In genomic region chr14:98819132-98819866, GRCh38 we compare ENCODE assay signal across 17 cellular contexts.
DNase-seq lines count a peak whose midpoint lies in the region; ATAC-seq, FAIRE-seq and TF ChIP-seq lines count a peak whose summit lies in the region.
"Had no signal": no experiment of that assay in that cellular context is flagged by ENCODE, and none has a peak within 500 bp of the region (broad histone marks: within the 10 kb centered on the region; RNA-seq: fewer than 3 reads in every experiment).

No MANE protein-coding gene starts in this region.

- peaks cover 4% of the 10 kb centered on the region; the same call in 1 of the 2 replicates for H3K9me3 Mint-ChIP-seq in WTC11
- H3K9me3 Mint-ChIP-seq: activated T-cell treated with anti-CD3 and anti-CD28 coated beads, Interleukin-2, amount 50 U/mL, for 4 hours; natural killer cell treated with Interleukin-12 subunit alpha and Interleukin-12 subunit beta and Interleukin-15 and Interleukin-18, amount 100 ng/mL, for 72 hours had no signal

- 33% methylated on average over 9 of the region's 9 CpGs for WGBS in A549 (ENCODE audit: missing lambda C conversion rate)
- 35% methylated on average over 7 of the region's 9 CpGs for WGBS in suprapubic skin

- H3K4me2 ChIP-seq in A549 = no peak overlapping the region

- H3K36me3 Mint-ChIP-seq in WTC11 = peaks cover 3% of the 10 kb centered on the region; the same call in 1 of the 2 replicates
- H3K36me3 Mint-ChIP-seq: natural killer cell treated with Interleukin-12 subunit alpha and Interleukin-12 subunit beta and Interleukin-15 and Interleukin-18, amount 100 ng/mL, for 72 hours had no signal

- in situ Hi-C loops in gastrocnemius medialis (cut with MboI; ENCODE audit: low sequenced_read_pairs in 4 of 4) = no loop called here

- ATAC-seq in A549 = no peak
- ATAC-seq in WTC11 = peak; percentile 86
- no peak for ATAC-seq in gastrocnemius medialis
- ATAC-seq: activated T-cell treated with anti-CD3 and anti-CD28 coated beads, Interleukin-2, amount 50 U/mL, for 4 hours; natural killer cell treated with Interleukin-12 subunit alpha and Interleukin-12 subunit beta and Interleukin-15 and Interleukin-18, amount 100 ng/mL, for 72 hours had no signal

- peaks cover 60% of the 10 kb centered on the region for H3K4me1 Mint-ChIP-seq in WTC11

- intact Hi-C loops in gastrocnemius medialis (cut with DNase I; ENCODE audit: low total_unique reads) = no loop called here

- no peaks in the 10 kb centered on the region for H3K9me3 ChIP-seq in A549
- no peaks in the 10 kb centered on the region for H3K9me3 ChIP-seq in gastrocnemius medialis
- no peaks in the 10 kb centered on the region for H3K9me3 ChIP-seq in suprapubic skin
- H3K9me3 ChIP-seq: right lobe of liver, SJSA1 had no signal

- CTCF ChIA-PET in A549 (lab: Yijun Ruan, JAX) = no interaction called here
- CTCF ChIA-PET in WTC11 (lab: Charles Lee) = interaction anchor here (1.6 kb wide), 1 partner anchor 216 kb away, joined by 5 read pairs; no protein-coding TSS in a partner anchor

- TF ChIP-seq CTCF in A549 (IDR thresholded peaks at IDR 0.05) = no peak
- no peak for TF ChIP-seq CTCF in WTC11 (IDR thresholded peaks at IDR 0.05)
- TF ChIP-seq CTCF in gastrocnemius medialis (IDR thresholded peaks at IDR 0.05 in 4 of 5, conservative IDR thresholded peaks at IDR 0.05 in 1 of 5) = no peak
- TF ChIP-seq CTCF in suprapubic skin (IDR thresholded peaks at IDR 0.05) = no peak

- H3K27me3 Mint-ChIP-seq in WTC11 (ENCODE audit: low read depth) = no peaks in the 10 kb centered on the region

- H3K4me3 Mint-ChIP-seq in WTC11 = peak overlapping the region; percentile 26; the same call in 1 of the 2 replicates
- H3K4me3 Mint-ChIP-seq: activated T-cell treated with anti-CD3 and anti-CD28 coated beads, Interleukin-2, amount 50 U/mL, for 4 hours; natural killer cell treated with Interleukin-12 subunit alpha and Interleukin-12 subunit beta and Interleukin-15 and Interleukin-18, amount 100 ng/mL, for 72 hours had no signal

- DNase-seq in A549 (ENCODE audit: low read depth in 1 of 2, low spot score in 1 of 2) (no peak), HT-29 (ENCODE audit: low spot score) (peak; percentile 48), WTC11 (ENCODE audit: low spot score) (peak; percentile 87), islet precursor cell (peak; percentile 98), gastrocnemius medialis (no peak), suprapubic skin (ENCODE audit: low spot score in 2 of 2) (no peak), OCI-M1 (lab: John Stamatoyannopoulos, UW) (no peak), AG20443 (ENCODE audit: low spot score) (no peak)
- DNase-seq: ACHN; activated CD4-positive, alpha-beta T cell treated with anti-CD3 and anti-CD28 coated beads, Interleukin-2, amount 50 U/mL, for 1 hour; activated T-cell treated with anti-CD3 and anti-CD28 coated beads, Interleukin-2, amount 50 U/mL, for 4 hours; erythroblast; head of caudate nucleus; MM.1S; right lobe of liver had no signal

- no peaks in the 10 kb centered on the region for H3K4me1 ChIP-seq in A549
- H3K4me1 ChIP-seq in gastrocnemius medialis = no peaks in the 10 kb centered on the region
- peaks cover 16% of the 10 kb centered on the region for H3K4me1 ChIP-seq in suprapubic skin
- H3K4me1 ChIP-seq: right lobe of liver had no signal

- H3K27ac ChIP-seq in A549 = no peak overlapping the region
- no peak overlapping the region for H3K27ac ChIP-seq in gastrocnemius medialis
- no peak overlapping the region for H3K27ac ChIP-seq in suprapubic skin
- H3K27ac ChIP-seq: right lobe of liver, SJSA1 had no signal

- POLR2A ChIA-PET in A549 (lab: Yijun Ruan, JAX) = no interaction called here
- POLR2A ChIA-PET in WTC11 (lab: Charles Lee) = interaction anchor here (0.7 to 1.1 kb wide), 2 partner anchors 14 to 303 kb away, joined by 3 to 5 read pairs; no protein-coding TSS in a partner anchor

- no peak for TF ChIP-seq RAD21 in A549 (conservative IDR thresholded peaks at IDR 0.05 in 1 of 2, IDR thresholded peaks at IDR 0.05 in 1 of 2)

- H3K36me3 ChIP-seq in gastrocnemius medialis (no peaks in the 10 kb centered on the region), suprapubic skin (no peaks in the 10 kb centered on the region)
- H3K36me3 ChIP-seq: right lobe of liver, SJSA1 had no signal

- peak overlapping the region; percentile 98 for H3K27ac Mint-ChIP-seq in WTC11
- H3K27ac Mint-ChIP-seq: natural killer cell treated with Interleukin-12 subunit alpha and Interleukin-12 subunit beta and Interleukin-15 and Interleukin-18, amount 100 ng/mL, for 72 hours had no signal

- H3K27me3 ChIP-seq in gastrocnemius medialis (no peaks in the 10 kb centered on the region), suprapubic skin (no peaks in the 10 kb centered on the region)
- H3K27me3 ChIP-seq: right lobe of liver, SJSA1 had no signal

- FAIRE-seq in A549 (lab: Jason Lieb, UNC) = no peak

- H3K4me3 ChIP-seq in A549 (no peak overlapping the region), gastrocnemius medialis (no peak overlapping the region), suprapubic skin (no peak overlapping the region)
- H3K4me3 ChIP-seq: right lobe of liver, SJSA1 had no signal

- TF ChIP-seq POLR2A in A549 (IDR thresholded peaks at IDR 0.05; ENCODE audit: low read length) (no peak), gastrocnemius medialis (IDR thresholded peaks at IDR 0.05) (no peak), suprapubic skin (IDR thresholded peaks at IDR 0.05) (no peak)

- TF ChIP-seq EP300 in A549 (IDR thresholded peaks at IDR 0.05) (no peak), suprapubic skin (IDR thresholded peaks at IDR 0.05) (no peak)

TF ChIP-seq in A549, 52 proteins besides CTCF, POLR2A, EP300 and RAD21:
- no peak for TF ChIP-seq CHD2 (IDR thresholded peaks at IDR 0.05; ENCODE audit: low read length, partially characterized antibody)
- peak; percentile 22 for TF ChIP-seq ZFP36 (IDR thresholded peaks at IDR 0.05; ENCODE audit: borderline replicate concordance, partially characterized antibody)

TF ChIP-seq in WTC11, 78 proteins besides CTCF, POLR2A, EP300 and RAD21 (continues in another document):
- TF ChIP-seq TEAD4 (CRISPR knock-in tag; IDR thresholded peaks at IDR 0.05) = peak; percentile 89
- no peak for TF ChIP-seq JUN (CRISPR knock-in tag; IDR thresholded peaks at IDR 0.05)
- TF ChIP-seq IRF1 (CRISPR knock-in tag; IDR thresholded peaks at IDR 0.05) = no peak
- TF ChIP-seq, protein P1, sequence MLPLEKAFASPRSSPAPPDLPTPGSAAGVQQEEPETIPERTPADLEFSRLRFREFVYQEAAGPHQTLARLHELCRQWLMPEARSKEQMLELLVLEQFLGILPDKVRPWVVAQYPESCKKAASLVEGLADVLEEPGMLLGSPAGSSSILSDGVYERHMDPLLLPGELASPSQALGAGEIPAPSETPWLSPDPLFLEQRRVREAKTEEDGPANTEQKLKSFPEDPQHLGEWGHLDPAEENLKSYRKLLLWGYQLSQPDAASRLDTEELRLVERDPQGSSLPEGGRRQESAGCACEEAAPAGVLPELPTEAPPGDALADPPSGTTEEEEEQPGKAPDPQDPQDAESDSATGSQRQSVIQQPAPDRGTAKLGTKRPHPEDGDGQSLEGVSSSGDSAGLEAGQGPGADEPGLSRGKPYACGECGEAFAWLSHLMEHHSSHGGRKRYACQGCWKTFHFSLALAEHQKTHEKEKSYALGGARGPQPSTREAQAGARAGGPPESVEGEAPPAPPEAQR (CRISPR knock-in tag; IDR thresholded peaks at IDR 0.05) = no peak
- TF ChIP-seq SP1 (CRISPR knock-in tag; conservative IDR thresholded peaks at IDR 0.05) = peak; percentile 53
- TF ChIP-seq, protein P2, sequence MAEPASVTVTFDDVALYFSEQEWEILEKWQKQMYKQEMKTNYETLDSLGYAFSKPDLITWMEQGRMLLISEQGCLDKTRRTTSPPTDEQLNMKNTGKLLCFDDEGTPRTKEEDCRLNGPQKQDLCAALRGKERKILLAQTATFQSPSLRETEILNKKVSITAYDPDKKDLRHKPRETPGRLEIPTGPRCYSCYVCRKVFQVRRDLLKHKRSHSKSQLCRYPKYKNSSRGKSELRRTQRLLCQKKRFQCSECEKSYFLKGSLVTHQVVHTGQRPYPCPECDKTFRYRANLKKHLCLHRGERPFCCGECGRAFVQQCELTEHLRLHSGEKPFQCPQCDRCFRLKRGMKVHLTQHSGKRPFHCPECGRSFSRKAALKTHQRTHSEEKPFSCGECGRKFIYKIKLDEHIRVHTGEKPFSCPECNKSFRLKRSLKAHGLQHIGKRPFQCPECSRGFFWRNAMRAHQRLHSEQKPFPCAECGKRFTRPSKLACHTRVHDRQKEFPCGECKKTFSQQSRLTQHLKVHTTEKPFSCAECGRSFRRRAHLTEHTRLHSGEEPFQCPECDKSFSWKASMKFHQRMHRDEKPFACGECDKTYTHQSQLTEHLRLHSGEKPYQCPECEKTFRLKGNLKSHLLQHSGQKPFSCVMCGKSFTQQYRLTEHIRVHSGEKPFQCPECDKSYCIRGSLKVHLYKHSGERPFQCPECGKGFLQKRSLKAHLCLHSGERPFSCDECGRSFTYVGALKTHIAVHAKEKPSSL (CRISPR knock-in tag; conservative IDR thresholded peaks at IDR 0.05) = no peak
- TF ChIP-seq, protein P3, sequence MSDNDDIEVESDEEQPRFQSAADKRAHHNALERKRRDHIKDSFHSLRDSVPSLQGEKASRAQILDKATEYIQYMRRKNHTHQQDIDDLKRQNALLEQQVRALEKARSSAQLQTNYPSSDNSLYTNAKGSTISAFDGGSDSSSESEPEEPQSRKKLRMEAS (CRISPR knock-in tag; IDR thresholded peaks at IDR 0.05) = 0 out of 2 replicates have a peak, but pooled peaks have one; percentile 24

Comparison
In these comparisons a context has a peak if more than half of its experiments do, and no peak if none do; other contexts are left out.
1. DNase-seq: peak in HT-29 (single experiment), WTC11 (single experiment) and islet precursor cell (single experiment); none in A549 (0 of 2), gastrocnemius medialis (0 of 2), suprapubic skin (0 of 2), OCI-M1 (single experiment) and AG20443 (single experiment).